8 cellular contexts compared by ENCODE assay signal in genomic region chr19:16496613-16496983, GRCh38. TPM values are rescaled to one million over a fixed set of nuclear protein-coding genes. Genes with fewer than 3 reads are reported as not detected.
DNase-seq lines count a peak whose midpoint lies in the region; ATAC-seq and TF ChIP-seq lines count a peak whose summit lies in the region.

No MANE protein-coding gene starts in this region.

- H3K79me2 ChIP-seq in H9 (ENCODE audit: insufficient read depth, low read length) (no peaks in the 10 kb centered on the region), SU-DHL-6 (ENCODE audit: insufficient read depth, low read length) (peaks cover 6% of the 10 kb centered on the region; the same call in 1 of the 2 replicates)

- H3K4ac ChIP-seq in H9 (ENCODE audit: low read depth, low read length): no peak overlapping the region

- no peak overlapping the region for H2BK12ac ChIP-seq in H9 (ENCODE audit: insufficient read length, low read depth, low read length)

- DNase-seq in H9 (no peak), fibroblast of pulmonary artery (ENCODE audit: low read depth) (peak; percentile 51), ovary (peak in 4 of 5 donors; percentile 41 to 70 (median 62)), T-helper 9 cell (no peak), Ammon's horn (ENCODE audit: low spot score) (no peak)
- DNase-seq in stimulated activated CD8-positive, alpha-beta memory T cell treated with anti-CD3 and anti-CD28 coated beads, Interleukin-4, amount 100 ng/mL, for 48 hours: no peak

- no peak for ATAC-seq in GM21717 (IDR thresholded peaks at IDR 0.05; ENCODE audit: unreplicated experiment)

- TF ChIP-seq CTCF in H9 (conservative IDR thresholded peaks at IDR 0.05) (no peak), SU-DHL-6 (IDR thresholded peaks at IDR 0.05; ENCODE audit: insufficient read depth, low read length, poor library complexity, severe bottlenecking) (no peak), fibroblast of pulmonary artery (IDR thresholded peaks at IDR 0.05; ENCODE audit: low read length, missing control alignments) (no peak), ovary (IDR thresholded peaks at IDR 0.05) (no peak)

- H3K23me2 ChIP-seq in H9 (ENCODE audit: insufficient read length, low read depth, low read length, poor library complexity, severe bottlenecking): peaks cover 3% of the 10 kb centered on the region

- intact Hi-C loops in ovary (cut with DNase I): no loop called here

- H3K4me1 ChIP-seq in H9 (ENCODE audit: insufficient read depth, low read length) (no peaks in the 10 kb centered on the region), ovary (ENCODE audit: insufficient read depth) (peaks cover 6% of the 10 kb centered on the region)

- peak overlapping the region in 2 of 3 experiments; percentile 89 to 95; a peak in 4 of 7 replicates for H3K27ac Mint-ChIP-seq in H9

- H3K4me1 Mint-ChIP-seq in H9: peaks cover 5 to 16% of the 10 kb centered on the region in 2 experiments

- H2BK15ac ChIP-seq in H9 (ENCODE audit: low read depth, low read length): no peak overlapping the region

- 0 out of 2 replicates have a peak, but pooled peaks cover 3% of the 10 kb centered on the region for H3F3A ChIP-seq in SU-DHL-6 (ENCODE audit: insufficient read depth)

- no peak overlapping the region for H3T11ph ChIP-seq in H9 (ENCODE audit: low read length)

- no CpG with 5 or more reads among the region's 16 CpGs for WGBS in H9 (ENCODE audit: extremely low coverage, insufficient read length, low lambda C conversion rate)
- whole genome bisulfite sequencing in ovary, 3 donors: 1 to 12% (median 3%) methylated on average over 16 of the region's 16 CpGs

- H3K14ac ChIP-seq in H9 (ENCODE audit: insufficient read depth, low read length): no peak overlapping the region

- no peak overlapping the region for H4K8ac ChIP-seq in H9 (replicated peaks; ENCODE audit: insufficient read length, low read depth, low read length)

- no peak overlapping the region for H2BK120ac ChIP-seq in H9 (ENCODE audit: low read depth, low read length, poor library complexity, severe bottlenecking)

- H3K79me1 ChIP-seq in H9 (ENCODE audit: insufficient read depth, low read depth, low read length, poor library complexity, severe bottlenecking): no peaks in the 10 kb centered on the region

- H3K27me3 Mint-ChIP-seq in H9 (ENCODE audit: low read depth): no peaks in the 10 kb centered on the region

- no peak overlapping the region for H2BK20ac ChIP-seq in H9 (ENCODE audit: low read depth, low read length, poor library complexity, severe bottlenecking)

- H3K23ac ChIP-seq in H9 (ENCODE audit: insufficient read length, low read depth, low read length): no peak overlapping the region

- H3K56ac ChIP-seq in H9 (ENCODE audit: insufficient read length, low read depth, low read length): no peak overlapping the region

- no peaks in the 10 kb centered on the region for H3K9me3 Mint-ChIP-seq in H9

- H2AK5ac ChIP-seq in H9 (ENCODE audit: insufficient read length, low read length): no peak overlapping the region

- no peak overlapping the region for H4K5ac ChIP-seq in H9 (ENCODE audit: insufficient read length, low read depth, low read length)

- no peak overlapping the region for H4K91ac ChIP-seq in H9 (ENCODE audit: insufficient read length, low read depth, low read length)

- H2BK5ac ChIP-seq in H9 (ENCODE audit: insufficient read length, low read length): no peak overlapping the region

- H3K18ac ChIP-seq in H9 (ENCODE audit: insufficient read length, low read depth, low read length): no peak overlapping the region

- peak overlapping the region; percentile 89 to 94 for H3K4me3 Mint-ChIP-seq in H9

- TF ChIP-seq POLR2A in ovary (IDR thresholded peaks at IDR 0.05): no peak

- peaks cover 5 to 8% (median 6%) of the 10 kb centered on the region in 3 experiments; a peak in 5 of 7 replicates for H3K36me3 Mint-ChIP-seq in H9 (ENCODE audit: insufficient read depth in 1 of 3, low read depth in 3 of 3)

- no peaks in the 10 kb centered on the region for H3K9me2 ChIP-seq in SU-DHL-6 (replicated peaks; ENCODE audit: insufficient read depth, low read length)

- TF ChIP-seq EP300 in ovary (IDR thresholded peaks at IDR 0.05): no peak

- H4K20me1 ChIP-seq in H9 (ENCODE audit: control insufficient read depth, insufficient read depth, insufficient read length): no peaks in the 10 kb centered on the region
- H4K20me1 ChIP-seq in SU-DHL-6 (ENCODE audit: low read depth, low read length): no peaks in the 10 kb centered on the region

- H3K27ac ChIP-seq in H9 (ENCODE audit: insufficient read length, low read depth, low read length): no peak overlapping the region
- H3K27ac ChIP-seq in SU-DHL-6 (ENCODE audit: low read depth, low read length): no peak overlapping the region
- H3K27ac ChIP-seq in ovary: peak overlapping the region in 1 of 2 donors; percentile 5

- no peaks in the 10 kb centered on the region for H3K9me3 ChIP-seq in H9 (ENCODE audit: control insufficient read depth, low read depth, low read length)
- H3K9me3 ChIP-seq in SU-DHL-6 (ENCODE audit: insufficient read depth, low read length): no peaks in the 10 kb centered on the region
- H3K9me3 ChIP-seq in ovary: no peaks in the 10 kb centered on the region

- H3K9ac ChIP-seq in H9 (ENCODE audit: extremely low read depth, insufficient read length, low read length): no peak overlapping the region
- H3K9ac ChIP-seq in SU-DHL-6 (ENCODE audit: low read length): peak overlapping the region; percentile 62

- no peak overlapping the region for H2AFZ ChIP-seq in H9 (ENCODE audit: low read length)
- peak overlapping the region; percentile 36 for H2AFZ ChIP-seq in SU-DHL-6 (ENCODE audit: low read depth, low read length, severe bottlenecking)

- peak overlapping the region; percentile 78 for H3K4me3 ChIP-seq in SU-DHL-6 (ENCODE audit: insufficient read depth, low read length, poor library complexity, severe bottlenecking)
- H3K4me3 ChIP-seq in fibroblast of pulmonary artery (replicated peaks; ENCODE audit: low read depth, low read length): peak overlapping the region; percentile 90
- peak overlapping the region; percentile 78 for H3K4me3 ChIP-seq in ovary

- H3K36me3 ChIP-seq in SU-DHL-6 (ENCODE audit: low read length) (no peaks in the 10 kb centered on the region), ovary (no peaks in the 10 kb centered on the region)

- H3K4me2 ChIP-seq in H9 (ENCODE audit: insufficient read depth, insufficient read length, low read length) (peak overlapping the region; percentile 10), SU-DHL-6 (ENCODE audit: low read depth, low read length, poor library complexity, severe bottlenecking) (peak overlapping the region; percentile 67)

- no peaks in the 10 kb centered on the region for H3K27me3 ChIP-seq in H9 (ENCODE audit: insufficient read depth, low read length)
- H3K27me3 ChIP-seq in SU-DHL-6 (ENCODE audit: low read length): no peaks in the 10 kb centered on the region
- H3K27me3 ChIP-seq in ovary: no peaks in the 10 kb centered on the region

RNA-seq across cellular contexts. Expression of gene C19orf44, which starts 0.4 kb away (rescaled TPM):
- total RNA-seq in H9 (2021): 5.7 and 6.4 TPM in 2 replicates
- 10 to 100 TPM in 4 of 7 donors, 1 to 10 TPM in 3; 7.0 to 12.2 (median 10.5) TPM for total RNA-seq in ovary
- polyA plus RNA-seq in ovary: 1 to 10 TPM; 6.3 to 8.4 TPM

RNA-seq across cellular contexts. Expression of gene CALR3, which starts 0.6 kb away (rescaled TPM):
- 0.44 and 0.53 TPM in 2 replicates for total RNA-seq in H9 (2021)
- not detected for total RNA-seq in ovary
- polyA plus RNA-seq in ovary: not detected

RNA-seq across cellular contexts. Expression of gene EPS15L1, which starts 24.8 kb away (rescaled TPM):
- total RNA-seq in H9 (2021): 31.8 and 33.3 TPM in 2 replicates
- total RNA-seq in ovary: 10 to 100 TPM; 17.8 to 52.3 (median 43.5) TPM
- polyA plus RNA-seq in ovary: 10 to 100 TPM; 21.7 to 25.4 TPM

RNA-seq across cellular contexts. Expression of gene CHERP, which starts 45.6 kb away (rescaled TPM):
- 92.2 and 101 TPM in 2 replicates for total RNA-seq in H9 (2021)
- 10 to 100 TPM in 6 of 7 donors, 1 to 10 TPM in 1; 8.9 to 52.6 (median 47.9) TPM for total RNA-seq in ovary
- polyA plus RNA-seq in ovary: 10 to 100 TPM in 1 of 2 donors, 1 to 10 TPM in 1; 5.9 to 26.3 TPM

Comparison
In these comparisons a context has a peak if more than half of its experiments do, and no peak if none do; other contexts are left out.
1. DNase-seq: peak in fibroblast of pulmonary artery (single experiment) and ovary (4 of 5); none in H9 (single experiment), stimulated activated CD8-positive, alpha-beta memory T cell treated with anti-CD3 and anti-CD28 coated beads, Interleukin-4, amount 100 ng/mL, for 48 hours (single experiment), T-helper 9 cell (single experiment) and Ammon's horn (single experiment).
2. Peak in every context shown above with its lines, with median percentiles within 50 percentile points of each other: H3K4me3 ChIP-seq.